ENCODE assay signal across 25 cellular contexts in the genomic region with DNA sequence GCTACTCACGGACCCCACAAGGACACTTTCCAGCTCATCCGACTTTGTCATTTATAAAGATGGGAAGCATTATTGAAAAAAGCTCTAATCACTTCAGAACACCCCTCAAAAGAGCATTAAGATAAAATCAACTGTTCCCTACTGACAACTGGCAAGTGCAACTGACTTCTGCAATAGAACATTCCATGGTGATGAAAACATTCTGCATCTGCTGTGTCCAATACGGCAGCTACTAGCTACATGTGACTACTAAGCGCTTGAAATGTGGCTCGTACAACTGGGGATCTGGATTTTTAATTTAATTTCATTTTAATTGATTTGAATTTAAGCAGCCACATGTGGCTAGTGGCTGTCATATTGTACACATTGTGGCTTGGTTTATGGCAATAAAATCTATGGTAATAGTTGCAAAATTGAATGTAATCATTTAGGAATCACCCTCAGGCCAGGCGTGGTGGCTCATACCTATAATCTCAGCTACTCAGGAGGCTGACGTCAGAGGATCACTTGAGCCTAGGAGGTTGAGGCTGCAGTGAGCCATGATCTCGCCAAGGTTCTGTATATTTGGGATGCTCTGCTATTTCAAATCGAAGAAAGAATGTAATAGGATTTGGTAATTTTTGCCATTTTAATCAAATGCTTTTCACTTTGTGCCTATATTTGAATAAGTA.
"Had no signal": no experiment of that assay in that cellular context is flagged by ENCODE, and none has a peak within 500 bp of the region (broad histone marks: within the 10 kb centered on the region; RNA-seq: fewer than 3 reads in every experiment).

No MANE protein-coding gene starts in this region.

- H3K36me3 Mint-ChIP-seq: mesothelial cell of epicardium; naive thymus-derived CD4-positive, alpha-beta T cell; stimulated activated effector memory CD8-positive, alpha-beta T cell treated with anti-CD3 and anti-CD28 coated beads, Interleukin-12 subunit alpha, Interleukin-12 subunit beta, amount 100 ng/mL, for 72 hours had no signal

- DNase-seq: heart right ventricle; islet precursor cell; left ventricle myocardium inferior; mesendoderm; naive thymus-derived CD4-positive, alpha-beta T cell; nucleus accumbens; psoas muscle; small intestine; spleen; stimulated activated CD4-positive, alpha-beta T cell treated with anti-CD3 and anti-CD28 coated beads, Interleukin-4, amount 100 ng/mL, for 24 hours; stimulated activated naive CD4-positive, alpha-beta T cell; tibial artery; upper lobe of right lung had no signal

- H3K9ac ChIP-seq: parathyroid adenoma had no signal

- H3K27ac ChIP-seq: heart right ventricle, hepatocyte, left ventricle myocardium inferior, parathyroid adenoma, psoas muscle, spleen, suprapubic skin, thoracic aorta, tibial artery, upper lobe of right lung had no signal

- H3K27me3 Mint-ChIP-seq: stimulated activated naive CD8-positive, alpha-beta T cell treated with anti-CD3 and anti-CD28 coated beads, Interleukin-15, Interleukin-2, amounts not matched to agents 100 ng/mL and 50 ng/mL, for 24 hours had no signal

- H3K4me1 Mint-ChIP-seq: mesothelial cell of epicardium; naive thymus-derived CD4-positive, alpha-beta T cell; neural crest cell; stimulated activated effector memory CD8-positive, alpha-beta T cell treated with anti-CD3 and anti-CD28 coated beads, Interleukin-12 subunit alpha, Interleukin-12 subunit beta, amount 100 ng/mL, for 72 hours had no signal

- H2AFZ ChIP-seq: hepatocyte, parathyroid adenoma had no signal

- H3K36me3 ChIP-seq: heart right ventricle, left ventricle myocardium inferior, spleen, suprapubic skin, thoracic aorta, tibial artery, upper lobe of right lung had no signal

- H3K4me1 ChIP-seq: heart right ventricle, left ventricle myocardium inferior, parathyroid adenoma, psoas muscle, spleen, suprapubic skin, tibial artery, upper lobe of right lung had no signal

- H3K9me3 ChIP-seq: psoas muscle, upper lobe of right lung had no signal

- H3K4me3 ChIP-seq: heart right ventricle, hepatocyte, left ventricle myocardium inferior, lung, psoas muscle, spleen, suprapubic skin, thoracic aorta, tibial artery, upper lobe of right lung had no signal

- H3K27me3 ChIP-seq: heart right ventricle, hepatocyte, spleen, suprapubic skin, tibial artery, upper lobe of right lung had no signal

- H3K4me3 Mint-ChIP-seq: mesothelial cell of epicardium; naive thymus-derived CD4-positive, alpha-beta T cell; nephron; neural crest cell; stimulated activated effector memory CD8-positive, alpha-beta T cell treated with anti-CD3 and anti-CD28 coated beads, Interleukin-12 subunit alpha, Interleukin-12 subunit beta, amount 100 ng/mL, for 72 hours; stimulated activated naive CD8-positive, alpha-beta T cell treated with anti-CD3 and anti-CD28 coated beads, Interleukin-15, Interleukin-2, amounts not matched to agents 100 ng/mL and 50 ng/mL, for 24 hours had no signal

- FAIRE-seq: small intestine, urothelium cell line had no signal

- ATAC-seq: naive thymus-derived CD4-positive, alpha-beta T cell; sciatic nerve; stimulated activated effector memory CD8-positive, alpha-beta T cell treated with anti-CD3 and anti-CD28 coated beads, Interleukin-12 subunit alpha, Interleukin-12 subunit beta, amount 100 ng/mL, for 72 hours; upper lobe of right lung had no signal

- H3K79me2 ChIP-seq: hepatocyte, parathyroid adenoma had no signal

- H3K27ac Mint-ChIP-seq: mesothelial cell of epicardium; naive thymus-derived CD4-positive, alpha-beta T cell; nephron; stimulated activated effector memory CD8-positive, alpha-beta T cell treated with anti-CD3 and anti-CD28 coated beads, Interleukin-12 subunit alpha, Interleukin-12 subunit beta, amount 100 ng/mL, for 72 hours; stimulated activated naive CD8-positive, alpha-beta T cell treated with anti-CD3 and anti-CD28 coated beads, Interleukin-15, Interleukin-2, amounts not matched to agents 100 ng/mL and 50 ng/mL, for 24 hours had no signal

- H3K4me2 ChIP-seq: hepatocyte had no signal

- H3K9me3 Mint-ChIP-seq: neural crest cell had no signal
